Comparison of ENCODE assay signal across 8 cellular contexts in the genomic region with DNA sequence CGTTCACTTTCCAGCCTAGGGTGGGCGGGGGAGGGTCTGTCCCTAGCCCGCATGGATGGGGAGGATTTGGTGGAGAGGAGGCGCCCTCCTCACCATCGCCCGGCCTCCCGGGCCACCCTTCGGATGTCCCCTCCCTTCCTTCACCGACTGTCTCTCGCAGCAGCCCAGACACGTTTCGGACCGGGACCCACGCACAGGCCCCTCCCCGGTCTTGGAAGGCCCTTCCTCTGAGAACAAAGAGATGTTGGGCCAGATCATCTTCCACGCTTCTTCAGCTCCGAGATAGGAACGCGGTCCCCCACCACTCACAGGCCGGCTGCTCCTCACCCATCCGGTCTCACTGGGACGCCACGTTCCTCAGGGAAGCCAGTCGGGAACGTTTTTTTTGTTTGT. TPM values are rescaled to one million over a fixed set of nuclear protein-coding genes. Genes with fewer than 3 reads are reported as not detected.
DNase-seq lines count a peak whose midpoint lies in the region; ATAC-seq, FAIRE-seq and TF ChIP-seq lines count a peak whose summit lies in the region.

No MANE protein-coding gene starts in this region.

- peak overlapping the region; percentile 59 for H3K9ac ChIP-seq in HUES48 (ENCODE audit: low read depth, low read length)
- H3K9ac ChIP-seq in GM12878 (ENCODE audit: control insufficient read depth, insufficient read depth, low read length): no peak overlapping the region

- POLR2A ChIA-PET in GM12878 (lab: Charles Lee): no interaction called here

- no peaks in the 10 kb centered on the region for H4K20me1 ChIP-seq in GM12878 (ENCODE audit: control insufficient read depth, insufficient read depth)

- in situ Hi-C loops in GM12878 (cut with MboI): no loop called here

- no peak for TF ChIP-seq EP300 in GM12878 (IDR thresholded peaks at IDR 0.05; ENCODE audit: borderline replicate concordance in 1 of 2, control insufficient read depth in 1 of 2, low read depth in 2 of 2, low read length in 2 of 2)

- SMC1A ChIA-PET in GM12878 (lab: Charles Lee; ENCODE audit: uncharacterized antibody, unreplicated experiment): interaction anchor here (7.2 kb wide), 1 partner anchor 95 kb away, joined by 84 read pairs; no protein-coding TSS in a partner anchor

- TF ChIP-seq RAD21 in GM12878 (IDR thresholded peaks at IDR 0.05; ENCODE audit: insufficient read depth, low read depth, low read length): no peak

- no peaks in the 10 kb centered on the region for H3K27me3 ChIP-seq in HUES48 (ENCODE audit: control insufficient read depth, insufficient read depth, low read length)
- H3K27me3 ChIP-seq in GM12878 (replicated peaks in 1 of 2; ENCODE audit: control insufficient read depth in 2 of 2, insufficient read depth in 2 of 2, low read length in 1 of 2): no peaks in the 10 kb centered on the region
- H3K27me3 ChIP-seq in spleen (replicated peaks in 1 of 7): no peaks in the 10 kb centered on the region

- peak overlapping the region; percentile 89 for H3K4me3 ChIP-seq in HUES48 (ENCODE audit: low read depth, low read length)
- H3K4me3 ChIP-seq in GM12878: peak overlapping the region; percentile 95
- peak overlapping the region in 4 of 8 donors; percentile 65 to 92 (median 74) for H3K4me3 ChIP-seq in spleen

- H2AFZ ChIP-seq in GM12878 (ENCODE audit: control insufficient read depth, low read depth, low read length): peak overlapping the region; percentile 94

- H3K4me2 ChIP-seq in GM12878 (ENCODE audit: control insufficient read depth, insufficient read depth): peak overlapping the region; percentile 95

- TF ChIP-seq CTCF in GM12878 (IDR thresholded peaks at IDR 0.05 in 2 of 3, conservative IDR thresholded peaks at IDR 0.05 in 1 of 3; ENCODE audit: control insufficient read depth in 2 of 3, extremely low read depth in 1 of 3, insufficient read depth in 1 of 3, low read depth in 3 of 3, low read length in 3 of 3): no peak
- no peak for TF ChIP-seq CTCF in spleen (IDR thresholded peaks at IDR 0.05 in 8 of 11, conservative IDR thresholded peaks at IDR 0.05 in 3 of 11)

- peaks cover 38% of the 10 kb centered on the region for H3K36me3 ChIP-seq in HUES48 (ENCODE audit: control insufficient read depth, insufficient read depth, low read length)
- peaks cover 0 to 6% of the 10 kb centered on the region in 2 experiments; a peak in 2 of 4 replicates for H3K36me3 ChIP-seq in GM12878 (ENCODE audit: control insufficient read depth in 2 of 2, insufficient read depth in 2 of 2, low read length in 1 of 2)
- peaks cover 0 to 61% (median 13%) of the 10 kb centered on the region in 6 donors for H3K36me3 ChIP-seq in spleen

- H3K79me2 ChIP-seq in GM12878 (ENCODE audit: control insufficient read depth, insufficient read depth, low read length): peaks cover 22% of the 10 kb centered on the region

- 40% methylated on average over 25 of the region's 25 CpGs for WGBS in GM12878 (ENCODE audit: insufficient coverage, insufficient replicate concordance, low lambda C conversion rate, missing lambda C conversion rate)
- 51 to 67% (median 58%) methylated on average over 25 of the region's 25 CpGs for WGBS in spleen, 5 donors

- peaks cover 11% of the 10 kb centered on the region for H3K4me1 ChIP-seq in HUES48 (ENCODE audit: control insufficient read depth, insufficient read depth, low read length)
- H3K4me1 ChIP-seq in GM12878 (ENCODE audit: control insufficient read depth, insufficient read depth, low read length): peaks cover 5% of the 10 kb centered on the region
- H3K4me1 ChIP-seq in spleen: peaks cover 19 to 72% (median 47%) of the 10 kb centered on the region in 6 donors

- BruUV-seq in GM12878 (replicated peaks; lab: Mats Ljungman, UMichigan): no TSS peak

- RAD21 ChIA-PET in GM12878 (lab: Charles Lee; ENCODE audit: unreplicated experiment): interaction anchor here (1.1 kb wide), 1 partner anchor 134 kb away, joined by 3 read pairs; no protein-coding TSS in a partner anchor

- no peak for FAIRE-seq in GM12878 (lab: Jason Lieb, UNC)

- intact Hi-C loops in GM12878 (cut with micrococcal nuclease; ENCODE audit: unreplicated experiment): no loop called here
- intact Hi-C loops in spleen (cut with DNase I; ENCODE audit: low total_unique reads): no loop called here

- H3K9me3 ChIP-seq in HUES48 (ENCODE audit: control insufficient read depth, insufficient read depth, low read length) (no peaks in the 10 kb centered on the region), GM12878 (replicated peaks; ENCODE audit: control insufficient read depth, insufficient read depth, low read length) (no peaks in the 10 kb centered on the region), spleen (no peaks in the 10 kb centered on the region)

- TF ChIP-seq POLR2A in GM12878 (IDR thresholded peaks at IDR 0.05; ENCODE audit: low read depth, low read length) (no peak), spleen (IDR thresholded peaks at IDR 0.05) (no peak)

- CTCF ChIA-PET in GM12878 (lab: Yijun Ruan, JAX): interaction anchor here (7.7 kb wide), 1 partner anchor 98 kb away, joined by 261 read pairs; no protein-coding TSS in a partner anchor

- H3K27ac ChIP-seq in HUES48 (ENCODE audit: low read depth, low read length) (peak overlapping the region; percentile 32), GM12878 (ENCODE audit: control insufficient read depth, insufficient read depth) (no peak overlapping the region; the same call in 1 of the 2 replicates), spleen (peak overlapping the region in 7 of 8 donors; percentile 16 to 90 (median 80))

- DNase-seq in GM12878 (ENCODE audit: low read depth, low spot score) (no peak), iPS-NIHi11 (ENCODE audit: low spot score) (peak; percentile 37), spleen (peak; percentile 84), NK-92 (lab: John Stamatoyannopoulos, UW; ENCODE audit: unreplicated experiment) (no peak), SK-N-DZ (ENCODE audit: low spot score) (no peak)
- no peak for DNase-seq in stimulated activated naive CD4-positive, alpha-beta T cell treated with Interleukin-2 at 50 U/mL for 16 hours (lab: John Stamatoyannopoulos, UW)

- ATAC-seq in GM12878 (no peak), HG03354 (IDR thresholded peaks at IDR 0.05; ENCODE audit: poor library complexity, severe bottlenecking, unreplicated experiment) (no peak)

RNA-seq across cellular contexts. Expression of gene DPM2, which starts 0.6 kb away (rescaled TPM):
- 35.0 and 35.4 TPM in 2 replicates for total RNA-seq in GM12878 (2013; cell fraction: nucleolus; rRNA removed)
- total RNA-seq in GM12878 (2014; rRNA removed) (36.3 and 40.3 TPM in 2 replicates), GM12878 (2014; rRNA removed; fragmentation: Illumina TruSeq; extraction: Trizol) (30.6 and 31.7 TPM in 2 replicates), GM12878 (2021) (40.7 and 44.0 TPM in 2 replicates), spleen (10 to 100 TPM; 19.5 to 31.3 (median 25.2) TPM)
- polyA plus RNA-seq in GM12878 (2011; ENCODE audit: low read depth): 17.4 TPM
- polyA plus RNA-seq in GM12878 (2011; rRNA removed) (25.8 and 49.2 TPM in 2 replicates), GM12878 (2014; fragmentation: Illumina TruSeq; extraction: Trizol) (24.3 and 45.4 TPM in 2 replicates), GM12878 (2014; fragmentation: Nextera tagmentation; extraction: Ambion mirVana) (10 to 100 TPM; 22.7 to 24.2 TPM), GM12878 (2014; rRNA removed) (54.3 and 56.5 TPM in 2 replicates), GM12878 (2016; fragmentation: Nextera tagmentation; extraction: Ambion mirVana) (10 to 100 TPM; 76.7 to 77.9 TPM), spleen (10 to 100 TPM; 23.6 to 33.8 (median 28.1) TPM)
- polyA plus RNA-seq in GM12878 (2011; cell fraction: cytosol; rRNA removed): 73.3 and 82.9 TPM in 2 replicates
- polyA plus RNA-seq in GM12878 (2011; cell fraction: nucleus; rRNA removed): 54.9 and 64.6 TPM in 2 replicates
- 30.5 and 35.8 TPM in 2 replicates for polyA plus RNA-seq in GM12878 (2012)
- 39.4 and 64.4 TPM in 2 replicates for polyA minus RNA-seq in GM12878 (2011; rRNA and poly(A)+ RNA removed)
- polyA minus RNA-seq in GM12878 (2011; cell fraction: cytosol; rRNA and poly(A)+ RNA removed): 27.0 and 30.2 TPM in 2 replicates
- polyA minus RNA-seq in GM12878 (2011; cell fraction: nucleus; rRNA and poly(A)+ RNA removed): 38.0 and 63.1 TPM in 2 replicates
- polyA plus RNA-seq in SK-N-DZ (2014; cell fraction: cytosol; rRNA removed): 52.5 and 55.6 TPM in 2 replicates
- polyA plus RNA-seq in SK-N-DZ (2014; cell fraction: nucleus; rRNA removed): 46.6 and 51.6 TPM in 2 replicates

RNA-seq across cellular contexts. Expression of gene PIP5KL1, which starts 7.7 kb away (rescaled TPM):
- total RNA-seq in GM12878 (2013; cell fraction: nucleolus; rRNA removed): 1.9 and 2.0 TPM in 2 replicates
- 0.40 TPM in 1 of 2 replicates, not detected in the other for total RNA-seq in GM12878 (2014; rRNA removed)
- total RNA-seq in GM12878 (2014; rRNA removed; fragmentation: Illumina TruSeq; extraction: Trizol): 0.14 and 0.22 TPM in 2 replicates
- 0.32 and 0.64 TPM in 2 replicates for total RNA-seq in GM12878 (2021)
- polyA plus RNA-seq in GM12878 (2011; ENCODE audit: low read depth): 0.41 TPM
- polyA plus RNA-seq in GM12878 (2011; rRNA removed): 0.12 and 0.50 TPM in 2 replicates
- polyA plus RNA-seq in GM12878 (2011; cell fraction: cytosol; rRNA removed): 0.34 and 0.52 TPM in 2 replicates
- 2.2 and 3.0 TPM in 2 replicates for polyA plus RNA-seq in GM12878 (2011; cell fraction: nucleus; rRNA removed)
- polyA plus RNA-seq in GM12878 (2012): 0.60 and 1.1 TPM in 2 replicates
- 0.04 TPM in 1 of 2 replicates, not detected in the other for polyA plus RNA-seq in GM12878 (2014; fragmentation: Illumina TruSeq; extraction: Trizol)
- polyA plus RNA-seq in GM12878 (2014; fragmentation: Nextera tagmentation; extraction: Ambion mirVana): not detected
- polyA plus RNA-seq in GM12878 (2014; rRNA removed): 0.55 and 0.67 TPM in 2 replicates
- under 1 TPM; 0.11 to 0.47 TPM for polyA plus RNA-seq in GM12878 (2016; fragmentation: Nextera tagmentation; extraction: Ambion mirVana)
- 0.10 TPM in 1 of 2 replicates, not detected in the other for polyA minus RNA-seq in GM12878 (2011; rRNA and poly(A)+ RNA removed)
- polyA minus RNA-seq in GM12878 (2011; cell fraction: cytosol; rRNA and poly(A)+ RNA removed): not detected in 2 replicates
- 0.57 and 0.85 TPM in 2 replicates for polyA minus RNA-seq in GM12878 (2011; cell fraction: nucleus; rRNA and poly(A)+ RNA removed)
- 1 to 10 TPM in 2 of 7 donors, under 1 TPM in 3, not detected in 2; 0.46 to 3.6 (median 0.94) TPM for total RNA-seq in spleen
- polyA plus RNA-seq in spleen: under 1 TPM; 0.13 to 0.51 (median 0.42) TPM
- polyA plus RNA-seq in SK-N-DZ (2014; cell fraction: cytosol; rRNA removed): 2.1 and 3.6 TPM in 2 replicates
- 18.2 and 18.8 TPM in 2 replicates for polyA plus RNA-seq in SK-N-DZ (2014; cell fraction: nucleus; rRNA removed)

RNA-seq across cellular contexts. Expression of gene ST6GALNAC4, which starts 21.5 kb away (rescaled TPM):
- 98.4 and 112 TPM in 2 replicates for total RNA-seq in GM12878 (2013; cell fraction: nucleolus; rRNA removed)
- total RNA-seq in GM12878 (2014; rRNA removed): 48.3 and 57.4 TPM in 2 replicates
- total RNA-seq in GM12878 (2014; rRNA removed; fragmentation: Illumina TruSeq; extraction: Trizol): 20.7 and 23.7 TPM in 2 replicates
- 56.1 and 64.1 TPM in 2 replicates for total RNA-seq in GM12878 (2021)
- polyA plus RNA-seq in GM12878 (2011; ENCODE audit: low read depth): 11.8 TPM
- 6.9 and 16.4 TPM in 2 replicates for polyA plus RNA-seq in GM12878 (2011; rRNA removed)
- 38.1 and 52.2 TPM in 2 replicates for polyA plus RNA-seq in GM12878 (2011; cell fraction: cytosol; rRNA removed)
- polyA plus RNA-seq in GM12878 (2011; cell fraction: nucleus; rRNA removed): 59.2 and 59.5 TPM in 2 replicates
- 40.4 and 47.8 TPM in 2 replicates for polyA plus RNA-seq in GM12878 (2012)
- 3.0 and 13.5 TPM in 2 replicates for polyA plus RNA-seq in GM12878 (2014; fragmentation: Illumina TruSeq; extraction: Trizol)
- 1 to 10 TPM; 4.2 to 6.6 TPM for polyA plus RNA-seq in GM12878 (2014; fragmentation: Nextera tagmentation; extraction: Ambion mirVana)
- polyA plus RNA-seq in GM12878 (2014; rRNA removed): 63.2 and 68.1 TPM in 2 replicates
- 10 to 100 TPM; 46.7 to 49.9 TPM for polyA plus RNA-seq in GM12878 (2016; fragmentation: Nextera tagmentation; extraction: Ambion mirVana)
- polyA minus RNA-seq in GM12878 (2011; rRNA and poly(A)+ RNA removed): 23.9 and 54.0 TPM in 2 replicates
- 25.1 and 31.3 TPM in 2 replicates for polyA minus RNA-seq in GM12878 (2011; cell fraction: cytosol; rRNA and poly(A)+ RNA removed)
- polyA minus RNA-seq in GM12878 (2011; cell fraction: nucleus; rRNA and poly(A)+ RNA removed): 27.2 and 51.5 TPM in 2 replicates
- 10 to 100 TPM; 48.6 to 92.8 (median 65.8) TPM for total RNA-seq in spleen
- 10 to 100 TPM; 16.0 to 36.7 (median 19.5) TPM for polyA plus RNA-seq in spleen
- polyA plus RNA-seq in SK-N-DZ (2014; cell fraction: cytosol; rRNA removed): 28.1 and 28.4 TPM in 2 replicates
- polyA plus RNA-seq in SK-N-DZ (2014; cell fraction: nucleus; rRNA removed): 18.1 and 19.8 TPM in 2 replicates

RNA-seq across cellular contexts. Expression of gene ST6GALNAC6, which starts 38.9 kb away (rescaled TPM):
- total RNA-seq in GM12878 (2013; cell fraction: nucleolus; rRNA removed): 55.6 and 55.9 TPM in 2 replicates
- total RNA-seq in GM12878 (2014; rRNA removed) (22.6 and 27.0 TPM in 2 replicates), GM12878 (2014; rRNA removed; fragmentation: Illumina TruSeq; extraction: Trizol) (16.0 and 17.6 TPM in 2 replicates), GM12878 (2021) (21.1 and 23.2 TPM in 2 replicates), spleen (100 to 1,000 TPM in 1 of 7 donors, 10 to 100 TPM in 6; 62.5 to 118 (median 75.9) TPM)
- 9.5 TPM for polyA plus RNA-seq in GM12878 (2011; ENCODE audit: low read depth)
- polyA plus RNA-seq in GM12878 (2011; rRNA removed) (13.9 and 24.6 TPM in 2 replicates), GM12878 (2014; fragmentation: Illumina TruSeq; extraction: Trizol) (7.2 and 16.1 TPM in 2 replicates), GM12878 (2014; fragmentation: Nextera tagmentation; extraction: Ambion mirVana) (under 1 TPM; 0.40 to 0.48 TPM), GM12878 (2014; rRNA removed) (24.0 and 24.7 TPM in 2 replicates), GM12878 (2016; fragmentation: Nextera tagmentation; extraction: Ambion mirVana) (10 to 100 TPM; 12.6 to 12.7 TPM), spleen (10 to 100 TPM; 29.0 to 68.0 (median 31.7) TPM)
- 28.4 and 35.1 TPM in 2 replicates for polyA plus RNA-seq in GM12878 (2011; cell fraction: cytosol; rRNA removed)
- 55.5 and 94.2 TPM in 2 replicates for polyA plus RNA-seq in GM12878 (2011; cell fraction: nucleus; rRNA removed)
- polyA plus RNA-seq in GM12878 (2012): 19.0 and 22.5 TPM in 2 replicates
- 20.8 and 26.1 TPM in 2 replicates for polyA minus RNA-seq in GM12878 (2011; rRNA and poly(A)+ RNA removed)
- polyA minus RNA-seq in GM12878 (2011; cell fraction: cytosol; rRNA and poly(A)+ RNA removed): 4.7 and 8.0 TPM in 2 replicates
- polyA minus RNA-seq in GM12878 (2011; cell fraction: nucleus; rRNA and poly(A)+ RNA removed): 12.1 and 16.7 TPM in 2 replicates
- 28.5 and 39.2 TPM in 2 replicates for polyA plus RNA-seq in SK-N-DZ (2014; cell fraction: cytosol; rRNA removed)
- polyA plus RNA-seq in SK-N-DZ (2014; cell fraction: nucleus; rRNA removed): 30.8 and 39.5 TPM in 2 replicates

RNA-seq across cellular contexts. Expression of gene EEIG1, which starts 42.5 kb away (rescaled TPM):
- total RNA-seq in GM12878 (2013; cell fraction: nucleolus; rRNA removed): 23.5 and 27.2 TPM in 2 replicates
- total RNA-seq in GM12878 (2014; rRNA removed) (7.4 TPM in 2 replicates), GM12878 (2014; rRNA removed; fragmentation: Illumina TruSeq; extraction: Trizol) (8.5 and 9.5 TPM in 2 replicates), GM12878 (2021) (69.7 and 75.9 TPM in 2 replicates), spleen (100 to 1,000 TPM in 1 of 7 donors, 10 to 100 TPM in 6; 27.3 to 102 (median 72.8) TPM)
- polyA plus RNA-seq in GM12878 (2011; ENCODE audit: low read depth): 116 TPM
- polyA plus RNA-seq in GM12878 (2011; rRNA removed) (3.3 and 6.6 TPM in 2 replicates), GM12878 (2014; fragmentation: Illumina TruSeq; extraction: Trizol) (7.2 and 16.9 TPM in 2 replicates), GM12878 (2014; fragmentation: Nextera tagmentation; extraction: Ambion mirVana) (1 to 10 TPM; 1.2 to 2.7 TPM), GM12878 (2014; rRNA removed) (20.7 and 21.5 TPM in 2 replicates), GM12878 (2016; fragmentation: Nextera tagmentation; extraction: Ambion mirVana) (10 to 100 TPM in 1 of 2 experiments, 1 to 10 TPM in 1; 8.5 to 12.9 TPM), spleen (10 to 100 TPM; 28.6 to 39.6 (median 29.0) TPM)
- 10.5 and 12.0 TPM in 2 replicates for polyA plus RNA-seq in GM12878 (2011; cell fraction: cytosol; rRNA removed)
- polyA plus RNA-seq in GM12878 (2011; cell fraction: nucleus; rRNA removed): 13.2 and 14.7 TPM in 2 replicates
- 61.5 and 83.9 TPM in 2 replicates for polyA plus RNA-seq in GM12878 (2012)
- 2.9 and 6.1 TPM in 2 replicates for polyA minus RNA-seq in GM12878 (2011; rRNA and poly(A)+ RNA removed)
- polyA minus RNA-seq in GM12878 (2011; cell fraction: cytosol; rRNA and poly(A)+ RNA removed): 4.0 and 8.6 TPM in 2 replicates
- 2.8 and 6.3 TPM in 2 replicates for polyA minus RNA-seq in GM12878 (2011; cell fraction: nucleus; rRNA and poly(A)+ RNA removed)
- 2.7 and 3.0 TPM in 2 replicates for polyA plus RNA-seq in SK-N-DZ (2014; cell fraction: cytosol; rRNA removed)
- 6.9 and 11.3 TPM in 2 replicates for polyA plus RNA-seq in SK-N-DZ (2014; cell fraction: nucleus; rRNA removed)

Comparison
In these comparisons a context has a peak if more than half of its experiments do, and no peak if none do; other contexts are left out.
1. DNase-seq: peak in iPS-NIHi11 (single experiment) and spleen (single experiment); none in GM12878 (single experiment), NK-92 (single experiment), stimulated activated naive CD4-positive, alpha-beta T cell treated with Interleukin-2 at 50 U/mL for 16 hours (single experiment) and SK-N-DZ (single experiment).